In the genomic region with DNA sequence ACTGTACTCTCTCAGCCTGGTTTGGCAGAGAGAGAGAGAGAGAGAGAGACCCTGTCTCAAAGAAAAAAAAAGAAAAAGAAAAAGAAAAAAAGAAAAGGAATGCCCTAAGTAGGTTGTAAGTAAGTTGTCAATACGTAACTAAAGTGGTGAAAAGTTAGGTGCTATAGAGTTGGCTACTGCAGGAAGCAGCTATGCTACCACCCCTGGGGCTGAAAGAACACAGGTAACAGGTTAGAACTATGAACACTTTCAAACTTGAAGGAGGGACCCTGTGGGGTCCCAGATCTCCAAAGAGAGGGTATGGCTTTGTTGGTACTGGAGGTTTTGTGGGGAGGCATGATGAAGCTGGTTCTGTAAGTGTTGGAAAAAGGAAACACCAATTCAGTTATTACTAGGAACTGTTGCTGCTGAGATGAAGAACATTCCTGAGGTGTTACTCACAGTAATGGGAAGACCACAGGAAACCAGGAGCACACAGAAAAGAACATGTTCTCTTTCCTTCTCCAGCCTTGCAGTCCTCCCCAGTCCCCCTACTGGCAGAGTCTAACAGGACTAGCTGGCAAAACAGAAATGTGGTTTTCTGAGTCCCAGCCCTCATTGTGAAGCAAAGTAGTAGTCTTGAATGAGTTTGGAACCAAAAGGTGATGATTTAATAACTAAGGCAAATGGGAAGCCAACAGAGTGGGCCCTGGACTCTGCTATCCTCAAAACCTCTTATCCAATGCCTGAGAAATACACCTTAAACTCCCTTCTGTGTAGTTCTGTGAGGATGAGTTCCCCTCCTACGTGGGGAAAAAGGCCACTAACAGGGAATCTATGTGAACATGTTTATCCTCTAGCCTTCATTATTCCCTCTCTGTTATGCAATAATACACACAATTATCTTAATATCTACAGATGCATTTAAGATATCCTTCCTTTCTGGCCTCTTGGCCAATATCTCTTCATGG, we compare ENCODE assay signal across 8 cellular contexts.
DNase-seq lines count a peak whose midpoint lies in the region; ATAC-seq and TF ChIP-seq lines count a peak whose summit lies in the region.

No MANE protein-coding gene starts in this region.

- H3K4me1 ChIP-seq in effector memory CD4-positive, alpha-beta T cell (ENCODE audit: control insufficient read depth, insufficient read depth, low read length, poor library complexity, severe bottlenecking): no peaks in the 10 kb centered on the region

- H3K4me3 ChIP-seq in AG10803 (ENCODE audit: low read length) (no peak overlapping the region), WI38 (ENCODE audit: low read depth, low read length) (no peak overlapping the region)
- H3K4me3 ChIP-seq in effector memory CD4-positive, alpha-beta T cell (ENCODE audit: insufficient read depth, low read depth, low read length, poor library complexity, severe bottlenecking): no peak overlapping the region

- ATAC-seq in HG02885 (IDR thresholded peaks at IDR 0.05; ENCODE audit: poor library complexity, unreplicated experiment) (peak; percentile 46), HG02571 (IDR thresholded peaks at IDR 0.05; ENCODE audit: unreplicated experiment) (no peak)

- H3K27me3 ChIP-seq in effector memory CD4-positive, alpha-beta T cell (replicated peaks; ENCODE audit: control insufficient read depth, insufficient read depth, low read length, poor library complexity, severe bottlenecking): no peaks in the 10 kb centered on the region

- H3K36me3 ChIP-seq in effector memory CD4-positive, alpha-beta T cell (ENCODE audit: control insufficient read depth, insufficient read depth, low read length): no peaks in the 10 kb centered on the region

- peak; percentile 83 for TF ChIP-seq CTCF in AG10803 (conservative IDR thresholded peaks at IDR 0.05; ENCODE audit: low read length)
- TF ChIP-seq CTCF in WI38 (IDR thresholded peaks at IDR 0.05; ENCODE audit: low read depth, low read length): peak; percentile 69

- no peaks in the 10 kb centered on the region for H3K9me3 ChIP-seq in effector memory CD4-positive, alpha-beta T cell (ENCODE audit: control insufficient read depth, low read length)

- H3K27ac ChIP-seq in effector memory CD4-positive, alpha-beta T cell (ENCODE audit: insufficient read depth, low read length, poor library complexity, severe bottlenecking): no peak overlapping the region

- DNase-seq in AG10803 (ENCODE audit: low read depth) (peak; percentile 95), iris pigment epithelial cell (ENCODE audit: low read depth) (peak; percentile 96), NCI-H1092 (lab: John Stamatoyannopoulos, UW) (no peak), NCI-H748 (lab: John Stamatoyannopoulos, UW; ENCODE audit: unreplicated experiment) (no peak)
- no peak for DNase-seq in effector memory CD4-positive, alpha-beta T cell

Comparison
In these comparisons a context has a peak if more than half of its experiments do, and no peak if none do; other contexts are left out.
1. DNase-seq: peak in AG10803 (single experiment) and iris pigment epithelial cell (single experiment); none in NCI-H1092 (single experiment), NCI-H748 (single experiment) and effector memory CD4-positive, alpha-beta T cell (0 of 3).